ENCODE assay signal across 1 cellular context in genomic region chr11:75031771-75032549, GRCh38.
TF ChIP-seq lines count a peak whose summit lies in the region.

No MANE protein-coding gene starts in this region.

TF ChIP-seq in K562, 482 proteins besides CTCF, POLR2A, EP300 and RAD21 (continued from another document):
- TF ChIP-seq, protein P1, sequence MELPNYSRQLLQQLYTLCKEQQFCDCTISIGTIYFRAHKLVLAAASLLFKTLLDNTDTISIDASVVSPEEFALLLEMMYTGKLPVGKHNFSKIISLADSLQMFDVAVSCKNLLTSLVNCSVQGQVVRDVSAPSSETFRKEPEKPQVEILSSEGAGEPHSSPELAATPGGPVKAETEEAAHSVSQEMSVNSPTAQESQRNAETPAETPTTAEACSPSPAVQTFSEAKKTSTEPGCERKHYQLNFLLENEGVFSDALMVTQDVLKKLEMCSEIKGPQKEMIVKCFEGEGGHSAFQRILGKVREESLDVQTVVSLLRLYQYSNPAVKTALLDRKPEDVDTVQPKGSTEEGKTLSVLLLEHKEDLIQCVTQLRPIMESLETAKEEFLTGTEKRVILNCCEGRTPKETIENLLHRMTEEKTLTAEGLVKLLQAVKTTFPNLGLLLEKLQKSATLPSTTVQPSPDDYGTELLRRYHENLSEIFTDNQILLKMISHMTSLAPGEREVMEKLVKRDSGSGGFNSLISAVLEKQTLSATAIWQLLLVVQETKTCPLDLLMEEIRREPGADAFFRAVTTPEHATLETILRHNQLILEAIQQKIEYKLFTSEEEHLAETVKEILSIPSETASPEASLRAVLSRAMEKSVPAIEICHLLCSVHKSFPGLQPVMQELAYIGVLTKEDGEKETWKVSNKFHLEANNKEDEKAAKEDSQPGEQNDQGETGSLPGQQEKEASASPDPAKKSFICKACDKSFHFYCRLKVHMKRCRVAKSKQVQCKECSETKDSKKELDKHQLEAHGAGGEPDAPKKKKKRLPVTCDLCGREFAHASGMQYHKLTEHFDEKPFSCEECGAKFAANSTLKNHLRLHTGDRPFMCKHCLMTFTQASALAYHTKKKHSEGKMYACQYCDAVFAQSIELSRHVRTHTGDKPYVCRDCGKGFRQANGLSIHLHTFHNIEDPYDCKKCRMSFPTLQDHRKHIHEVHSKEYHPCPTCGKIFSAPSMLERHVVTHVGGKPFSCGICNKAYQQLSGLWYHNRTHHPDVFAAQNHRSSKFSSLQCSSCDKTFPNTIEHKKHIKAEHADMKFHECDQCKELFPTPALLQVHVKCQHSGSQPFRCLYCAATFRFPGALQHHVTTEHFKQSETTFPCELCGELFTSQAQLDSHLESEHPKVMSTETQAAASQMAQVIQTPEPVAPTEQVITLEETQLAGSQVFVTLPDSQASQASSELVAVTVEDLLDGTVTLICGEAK (IDR thresholded peaks at IDR 0.05) = peak; percentile 5; the same call in 1 of the 2 replicates
- TF ChIP-seq, protein P1 (CRISPR knock-in tag; IDR thresholded peaks at IDR 0.05) = no peak
- TF ChIP-seq ZFP91 (CRISPR knock-in tag; IDR thresholded peaks at IDR 0.05) (0 out of 2 replicates have a peak, but pooled peaks have one; percentile 19), ZBTB1 (CRISPR knock-in tag; IDR thresholded peaks at IDR 0.05; ENCODE audit: borderline replicate concordance, low read depth) (no peak), ELK3 (CRISPR knock-in tag; IDR thresholded peaks at IDR 0.05) (no peak), HNRNPUL1 (IDR thresholded peaks at IDR 0.05; ENCODE audit: low read length) (no peak), PATZ1 (CRISPR knock-in tag; IDR thresholded peaks at IDR 0.05; ENCODE audit: borderline replicate concordance) (no peak), CREB3 (tag; conservative IDR thresholded peaks at IDR 0.05; ENCODE audit: low read depth) (0 out of 2 replicates have a peak, but pooled peaks have one; percentile 18), PTRF (tag; IDR thresholded peaks at IDR 0.05) (no peak), TARDBP (IDR thresholded peaks at IDR 0.05) (peak; percentile 51; the same call in 1 of the 2 replicates), MTA3 (IDR thresholded peaks at IDR 0.05; ENCODE audit: borderline replicate concordance) (peak; percentile 13; the same call in 1 of the 2 replicates), TGIF2 (CRISPR knock-in tag; IDR thresholded peaks at IDR 0.05) (no peak), KAT8 (IDR thresholded peaks at IDR 0.05; ENCODE audit: low read depth) (no peak), SP1 (CRISPR knock-in tag; IDR thresholded peaks at IDR 0.05) (0 out of 2 replicates have a peak, but pooled peaks have one; percentile 22), TBP (optimal IDR thresholded peaks at IDR 0.05; ENCODE audit: low read depth, low read length) (peak; percentile 36), NR4A1 (CRISPR knock-in tag; IDR thresholded peaks at IDR 0.05) (no peak; the same call in 1 of the 2 replicates), NR4A1 (tag; IDR thresholded peaks at IDR 0.05) (no peak), SREBF1 (IDR thresholded peaks at IDR 0.05; ENCODE audit: borderline replicate concordance, low read depth, low read length) (no peak), SOX6 (IDR thresholded peaks at IDR 0.05) (peak; percentile 35), MCM7 (IDR thresholded peaks at IDR 0.05) (no peak)
- TF ChIP-seq, protein P2, sequence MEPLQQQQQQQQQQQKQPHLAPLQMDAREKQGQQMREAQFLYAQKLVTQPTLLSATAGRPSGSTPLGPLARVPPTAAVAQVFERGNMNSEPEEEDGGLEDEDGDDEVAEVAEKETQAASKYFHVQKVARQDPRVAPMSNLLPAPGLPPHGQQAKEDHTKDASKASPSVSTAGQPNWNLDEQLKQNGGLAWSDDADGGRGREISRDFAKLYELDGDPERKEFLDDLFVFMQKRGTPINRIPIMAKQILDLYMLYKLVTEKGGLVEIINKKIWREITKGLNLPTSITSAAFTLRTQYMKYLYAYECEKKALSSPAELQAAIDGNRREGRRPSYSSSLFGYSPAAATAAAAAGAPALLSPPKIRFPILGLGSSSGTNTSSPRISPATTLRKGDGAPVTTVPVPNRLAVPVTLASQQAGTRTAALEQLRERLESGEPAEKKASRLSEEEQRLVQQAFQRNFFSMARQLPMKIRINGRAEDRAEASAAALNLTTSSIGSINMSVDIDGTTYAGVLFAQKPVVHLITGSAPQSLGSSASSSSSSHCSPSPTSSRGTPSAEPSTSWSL (CRISPR knock-in tag; IDR thresholded peaks at IDR 0.05; ENCODE audit: borderline replicate concordance) = no peak
- TF ChIP-seq, protein P3, sequence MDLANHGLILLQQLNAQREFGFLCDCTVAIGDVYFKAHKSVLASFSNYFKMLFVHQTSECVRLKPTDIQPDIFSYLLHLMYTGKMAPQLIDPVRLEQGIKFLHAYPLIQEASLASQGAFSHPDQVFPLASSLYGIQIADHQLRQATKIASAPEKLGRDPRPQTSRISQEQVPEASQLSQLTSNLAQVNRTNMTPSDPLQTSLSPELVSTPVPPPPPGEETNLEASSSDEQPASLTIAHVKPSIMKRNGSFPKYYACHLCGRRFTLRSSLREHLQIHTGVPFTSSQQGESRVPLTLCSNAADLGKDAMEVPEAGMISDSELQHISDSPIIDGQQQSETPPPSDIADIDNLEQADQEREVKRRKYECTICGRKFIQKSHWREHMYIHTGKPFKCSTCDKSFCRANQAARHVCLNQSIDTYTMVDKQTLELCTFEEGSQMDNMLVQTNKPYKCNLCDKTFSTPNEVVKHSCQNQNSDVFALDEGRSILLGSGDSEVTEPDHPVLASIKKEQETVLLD (IDR thresholded peaks at IDR 0.05) = 0 out of 2 replicates have a peak, but pooled peaks have one; percentile 51
- TF ChIP-seq, protein P4, sequence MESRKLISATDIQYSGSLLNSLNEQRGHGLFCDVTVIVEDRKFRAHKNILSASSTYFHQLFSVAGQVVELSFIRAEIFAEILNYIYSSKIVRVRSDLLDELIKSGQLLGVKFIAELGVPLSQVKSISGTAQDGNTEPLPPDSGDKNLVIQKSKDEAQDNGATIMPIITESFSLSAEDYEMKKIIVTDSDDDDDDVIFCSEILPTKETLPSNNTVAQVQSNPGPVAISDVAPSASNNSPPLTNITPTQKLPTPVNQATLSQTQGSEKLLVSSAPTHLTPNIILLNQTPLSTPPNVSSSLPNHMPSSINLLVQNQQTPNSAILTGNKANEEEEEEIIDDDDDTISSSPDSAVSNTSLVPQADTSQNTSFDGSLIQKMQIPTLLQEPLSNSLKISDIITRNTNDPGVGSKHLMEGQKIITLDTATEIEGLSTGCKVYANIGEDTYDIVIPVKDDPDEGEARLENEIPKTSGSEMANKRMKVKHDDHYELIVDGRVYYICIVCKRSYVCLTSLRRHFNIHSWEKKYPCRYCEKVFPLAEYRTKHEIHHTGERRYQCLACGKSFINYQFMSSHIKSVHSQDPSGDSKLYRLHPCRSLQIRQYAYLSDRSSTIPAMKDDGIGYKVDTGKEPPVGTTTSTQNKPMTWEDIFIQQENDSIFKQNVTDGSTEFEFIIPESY (CRISPR knock-in tag; IDR thresholded peaks at IDR 0.05) = peak; percentile 60; the same call in 1 of the 2 replicates
- TF ChIP-seq, protein P5, sequence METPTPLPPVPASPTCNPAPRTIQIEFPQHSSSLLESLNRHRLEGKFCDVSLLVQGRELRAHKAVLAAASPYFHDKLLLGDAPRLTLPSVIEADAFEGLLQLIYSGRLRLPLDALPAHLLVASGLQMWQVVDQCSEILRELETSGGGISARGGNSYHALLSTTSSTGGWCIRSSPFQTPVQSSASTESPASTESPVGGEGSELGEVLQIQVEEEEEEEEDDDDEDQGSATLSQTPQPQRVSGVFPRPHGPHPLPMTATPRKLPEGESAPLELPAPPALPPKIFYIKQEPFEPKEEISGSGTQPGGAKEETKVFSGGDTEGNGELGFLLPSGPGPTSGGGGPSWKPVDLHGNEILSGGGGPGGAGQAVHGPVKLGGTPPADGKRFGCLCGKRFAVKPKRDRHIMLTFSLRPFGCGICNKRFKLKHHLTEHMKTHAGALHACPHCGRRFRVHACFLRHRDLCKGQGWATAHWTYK (CRISPR knock-in tag; IDR thresholded peaks at IDR 0.05) = 0 out of 2 replicates have a peak, but pooled peaks have one; percentile 9
